Comparison of ENCODE assay signal across 9 cellular contexts in genomic region chr11:70415176-70415575, GRCh38. TPM values are rescaled to one million over a fixed set of nuclear protein-coding genes. Genes with fewer than 3 reads are reported as not detected.
DNase-seq lines count a peak whose midpoint lies in the region; ATAC-seq and TF ChIP-seq lines count a peak whose summit lies in the region.
"Had no signal": no experiment of that assay in that cellular context is flagged by ENCODE, and none has a peak within 500 bp of the region (broad histone marks: within the 10 kb centered on the region; RNA-seq: fewer than 3 reads in every experiment).

No MANE protein-coding gene starts in this region.

- no peak overlapping the region for H3K27ac Mint-ChIP-seq in neural crest cell (ENCODE audit: unreplicated experiment)

- TF ChIP-seq CTCF in cardiac fibroblast (IDR thresholded peaks at IDR 0.05; ENCODE audit: low read depth, low read length) = peak; percentile 60
- TF ChIP-seq CTCF in neural crest cell (conservative IDR thresholded peaks at IDR 0.05) = peak; percentile 47
- no peak for TF ChIP-seq CTCF in testis (IDR thresholded peaks at IDR 0.05)

- no peak overlapping the region for H3K4me3 Mint-ChIP-seq in neural crest cell

- no peaks in the 10 kb centered on the region for H3K9me3 ChIP-seq in testis

- peaks cover 9% of the 10 kb centered on the region for H3K4me1 ChIP-seq in testis

- TF ChIP-seq POLR2A in testis (IDR thresholded peaks at IDR 0.05) = no peak

- no peaks in the 10 kb centered on the region for H3K27me3 ChIP-seq in testis

- 78 to 84% methylated on average over 10 of the region's 10 CpGs for WGBS in testis, 2 donors

- peaks cover 19% of the 10 kb centered on the region for H3K36me3 Mint-ChIP-seq in neural crest cell (ENCODE audit: low read depth)

- H3K9me3 Mint-ChIP-seq in neural crest cell = no peaks in the 10 kb centered on the region

- intact Hi-C loops in testis (cut with DNase I; ENCODE audit: low total_unique reads) = no loop called here

- no peak overlapping the region for H3K4me3 ChIP-seq in cardiac fibroblast (replicated peaks in 1 of 2; ENCODE audit: low read depth in 2 of 2, low read length in 2 of 2)
- no peak overlapping the region for H3K4me3 ChIP-seq in testis

- DNase-seq in DMS114 treated with DMSO at 0.1 percent for 48 hours (lab: John Stamatoyannopoulos, UW; ENCODE audit: unreplicated experiment) (peak; percentile 80), LHCN-M2 (ENCODE audit: low read depth) (peak; percentile 74), cardiac fibroblast (ENCODE audit: low read depth in 2 of 2) (peak; percentile 56 to 89), neural crest cell (ENCODE audit: low read depth, low spot score) (no peak), testis (no peak), NCI-H2171 (lab: John Stamatoyannopoulos, UW) (no peak), NCI-H1417 (lab: John Stamatoyannopoulos, UW) (no peak)
- DNase-seq: NCI-H446 treated with DMSO at 0.1 percent for 48 hours had no signal

- no peak overlapping the region for H3K27ac ChIP-seq in testis

- H3K36me3 ChIP-seq in testis (ENCODE audit: low read depth, missing control alignments) = no peaks in the 10 kb centered on the region

- H3K27me3 Mint-ChIP-seq in neural crest cell (ENCODE audit: low read depth) = no peaks in the 10 kb centered on the region

- no peak for ATAC-seq in HG02840 (IDR thresholded peaks at IDR 0.05; ENCODE audit: low FRiP score, unreplicated experiment)

- H3K4me1 Mint-ChIP-seq in neural crest cell = no peaks in the 10 kb centered on the region

RNA-seq across cellular contexts. Expression of gene CTTN, which starts 16.8 kb away (rescaled TPM):
- total RNA-seq in LHCN-M2 (2014; rRNA removed) (286 and 294 TPM in 2 replicates), neural crest cell (146 and 147 TPM in 2 replicates), testis (100 to 1,000 TPM; 354 to 377 TPM)
- 170 TPM for polyA plus RNA-seq in LHCN-M2 (2012)
- polyA plus RNA-seq in testis (ENCODE audit: insufficient read depth, low read depth, low replicate concordance) = 136 TPM

Comparison
In these comparisons a context has a peak if more than half of its experiments do, and no peak if none do; other contexts are left out.
1. DNase-seq: peak in DMS114 treated with DMSO at 0.1 percent for 48 hours (single experiment), LHCN-M2 (single experiment) and cardiac fibroblast (2 of 2); none in neural crest cell (single experiment), testis (single experiment), NCI-H2171 (single experiment) and NCI-H1417 (0 of 3).
2. CTCF ChIP-seq: peak in cardiac fibroblast (single experiment) and neural crest cell (single experiment); none in testis (0 of 3).